ENCODE assay signal across 1 cellular context in the genomic region with DNA sequence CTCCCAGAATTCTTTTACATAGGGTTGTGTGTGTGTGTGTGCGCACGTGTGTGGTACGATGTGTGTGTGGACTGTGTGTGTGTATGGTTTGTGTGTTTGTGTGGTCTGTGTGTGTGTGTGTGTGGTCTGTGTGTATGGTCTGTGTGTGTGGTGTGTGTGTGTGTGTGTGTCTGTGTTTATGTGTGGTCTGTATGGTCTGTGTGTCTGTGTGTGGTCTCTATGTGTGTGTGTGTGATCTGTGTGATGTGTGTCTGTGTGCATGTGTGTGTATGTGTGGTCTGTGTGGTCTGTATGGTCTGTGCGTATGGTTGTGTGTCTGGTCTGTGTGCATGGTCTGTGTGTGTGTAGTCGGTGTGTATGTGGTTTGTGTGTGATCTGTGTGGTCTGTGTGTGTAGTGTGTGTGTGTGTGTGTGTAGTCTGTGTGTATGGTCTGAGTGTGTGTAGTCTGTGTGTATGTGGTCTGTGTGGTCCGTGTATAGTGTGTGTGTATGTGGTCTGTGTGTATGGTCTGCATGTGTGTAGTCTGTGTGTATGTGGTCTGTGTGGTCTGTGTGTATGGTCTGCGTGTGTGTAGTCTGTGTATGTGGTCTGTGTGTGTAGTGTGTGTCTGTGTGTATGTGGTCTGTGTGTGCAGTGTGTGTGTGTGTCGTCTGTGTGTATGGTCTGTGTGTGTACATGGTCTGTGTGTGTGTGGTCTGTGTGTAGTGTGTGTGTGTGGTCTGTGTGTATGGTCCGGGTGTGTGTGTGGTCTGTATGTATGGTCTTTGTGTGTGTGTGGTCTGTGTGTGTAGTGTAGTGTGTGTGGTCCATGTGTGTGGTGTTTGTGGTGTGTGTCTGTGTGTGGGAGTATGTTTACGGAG.
TF ChIP-seq lines count a peak whose summit lies in the region.

No MANE protein-coding gene starts in this region.

TF ChIP-seq in H1, 55 proteins besides CTCF, POLR2A, EP300 and RAD21:
- TF ChIP-seq, protein P1, sequence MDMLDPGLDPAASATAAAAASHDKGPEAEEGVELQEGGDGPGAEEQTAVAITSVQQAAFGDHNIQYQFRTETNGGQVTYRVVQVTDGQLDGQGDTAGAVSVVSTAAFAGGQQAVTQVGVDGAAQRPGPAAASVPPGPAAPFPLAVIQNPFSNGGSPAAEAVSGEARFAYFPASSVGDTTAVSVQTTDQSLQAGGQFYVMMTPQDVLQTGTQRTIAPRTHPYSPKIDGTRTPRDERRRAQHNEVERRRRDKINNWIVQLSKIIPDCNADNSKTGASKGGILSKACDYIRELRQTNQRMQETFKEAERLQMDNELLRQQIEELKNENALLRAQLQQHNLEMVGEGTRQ (IDR thresholded peaks at IDR 0.05; ENCODE audit: low read length): no peak
- TF ChIP-seq SAP30 (IDR thresholded peaks at IDR 0.05; ENCODE audit: insufficient read depth, insufficient replicate concordance, low read length): no peak
- TF ChIP-seq KDM4A (IDR thresholded peaks at IDR 0.05; ENCODE audit: low read depth, low read length, severe bottlenecking): no peak
- TF ChIP-seq, protein P2, sequence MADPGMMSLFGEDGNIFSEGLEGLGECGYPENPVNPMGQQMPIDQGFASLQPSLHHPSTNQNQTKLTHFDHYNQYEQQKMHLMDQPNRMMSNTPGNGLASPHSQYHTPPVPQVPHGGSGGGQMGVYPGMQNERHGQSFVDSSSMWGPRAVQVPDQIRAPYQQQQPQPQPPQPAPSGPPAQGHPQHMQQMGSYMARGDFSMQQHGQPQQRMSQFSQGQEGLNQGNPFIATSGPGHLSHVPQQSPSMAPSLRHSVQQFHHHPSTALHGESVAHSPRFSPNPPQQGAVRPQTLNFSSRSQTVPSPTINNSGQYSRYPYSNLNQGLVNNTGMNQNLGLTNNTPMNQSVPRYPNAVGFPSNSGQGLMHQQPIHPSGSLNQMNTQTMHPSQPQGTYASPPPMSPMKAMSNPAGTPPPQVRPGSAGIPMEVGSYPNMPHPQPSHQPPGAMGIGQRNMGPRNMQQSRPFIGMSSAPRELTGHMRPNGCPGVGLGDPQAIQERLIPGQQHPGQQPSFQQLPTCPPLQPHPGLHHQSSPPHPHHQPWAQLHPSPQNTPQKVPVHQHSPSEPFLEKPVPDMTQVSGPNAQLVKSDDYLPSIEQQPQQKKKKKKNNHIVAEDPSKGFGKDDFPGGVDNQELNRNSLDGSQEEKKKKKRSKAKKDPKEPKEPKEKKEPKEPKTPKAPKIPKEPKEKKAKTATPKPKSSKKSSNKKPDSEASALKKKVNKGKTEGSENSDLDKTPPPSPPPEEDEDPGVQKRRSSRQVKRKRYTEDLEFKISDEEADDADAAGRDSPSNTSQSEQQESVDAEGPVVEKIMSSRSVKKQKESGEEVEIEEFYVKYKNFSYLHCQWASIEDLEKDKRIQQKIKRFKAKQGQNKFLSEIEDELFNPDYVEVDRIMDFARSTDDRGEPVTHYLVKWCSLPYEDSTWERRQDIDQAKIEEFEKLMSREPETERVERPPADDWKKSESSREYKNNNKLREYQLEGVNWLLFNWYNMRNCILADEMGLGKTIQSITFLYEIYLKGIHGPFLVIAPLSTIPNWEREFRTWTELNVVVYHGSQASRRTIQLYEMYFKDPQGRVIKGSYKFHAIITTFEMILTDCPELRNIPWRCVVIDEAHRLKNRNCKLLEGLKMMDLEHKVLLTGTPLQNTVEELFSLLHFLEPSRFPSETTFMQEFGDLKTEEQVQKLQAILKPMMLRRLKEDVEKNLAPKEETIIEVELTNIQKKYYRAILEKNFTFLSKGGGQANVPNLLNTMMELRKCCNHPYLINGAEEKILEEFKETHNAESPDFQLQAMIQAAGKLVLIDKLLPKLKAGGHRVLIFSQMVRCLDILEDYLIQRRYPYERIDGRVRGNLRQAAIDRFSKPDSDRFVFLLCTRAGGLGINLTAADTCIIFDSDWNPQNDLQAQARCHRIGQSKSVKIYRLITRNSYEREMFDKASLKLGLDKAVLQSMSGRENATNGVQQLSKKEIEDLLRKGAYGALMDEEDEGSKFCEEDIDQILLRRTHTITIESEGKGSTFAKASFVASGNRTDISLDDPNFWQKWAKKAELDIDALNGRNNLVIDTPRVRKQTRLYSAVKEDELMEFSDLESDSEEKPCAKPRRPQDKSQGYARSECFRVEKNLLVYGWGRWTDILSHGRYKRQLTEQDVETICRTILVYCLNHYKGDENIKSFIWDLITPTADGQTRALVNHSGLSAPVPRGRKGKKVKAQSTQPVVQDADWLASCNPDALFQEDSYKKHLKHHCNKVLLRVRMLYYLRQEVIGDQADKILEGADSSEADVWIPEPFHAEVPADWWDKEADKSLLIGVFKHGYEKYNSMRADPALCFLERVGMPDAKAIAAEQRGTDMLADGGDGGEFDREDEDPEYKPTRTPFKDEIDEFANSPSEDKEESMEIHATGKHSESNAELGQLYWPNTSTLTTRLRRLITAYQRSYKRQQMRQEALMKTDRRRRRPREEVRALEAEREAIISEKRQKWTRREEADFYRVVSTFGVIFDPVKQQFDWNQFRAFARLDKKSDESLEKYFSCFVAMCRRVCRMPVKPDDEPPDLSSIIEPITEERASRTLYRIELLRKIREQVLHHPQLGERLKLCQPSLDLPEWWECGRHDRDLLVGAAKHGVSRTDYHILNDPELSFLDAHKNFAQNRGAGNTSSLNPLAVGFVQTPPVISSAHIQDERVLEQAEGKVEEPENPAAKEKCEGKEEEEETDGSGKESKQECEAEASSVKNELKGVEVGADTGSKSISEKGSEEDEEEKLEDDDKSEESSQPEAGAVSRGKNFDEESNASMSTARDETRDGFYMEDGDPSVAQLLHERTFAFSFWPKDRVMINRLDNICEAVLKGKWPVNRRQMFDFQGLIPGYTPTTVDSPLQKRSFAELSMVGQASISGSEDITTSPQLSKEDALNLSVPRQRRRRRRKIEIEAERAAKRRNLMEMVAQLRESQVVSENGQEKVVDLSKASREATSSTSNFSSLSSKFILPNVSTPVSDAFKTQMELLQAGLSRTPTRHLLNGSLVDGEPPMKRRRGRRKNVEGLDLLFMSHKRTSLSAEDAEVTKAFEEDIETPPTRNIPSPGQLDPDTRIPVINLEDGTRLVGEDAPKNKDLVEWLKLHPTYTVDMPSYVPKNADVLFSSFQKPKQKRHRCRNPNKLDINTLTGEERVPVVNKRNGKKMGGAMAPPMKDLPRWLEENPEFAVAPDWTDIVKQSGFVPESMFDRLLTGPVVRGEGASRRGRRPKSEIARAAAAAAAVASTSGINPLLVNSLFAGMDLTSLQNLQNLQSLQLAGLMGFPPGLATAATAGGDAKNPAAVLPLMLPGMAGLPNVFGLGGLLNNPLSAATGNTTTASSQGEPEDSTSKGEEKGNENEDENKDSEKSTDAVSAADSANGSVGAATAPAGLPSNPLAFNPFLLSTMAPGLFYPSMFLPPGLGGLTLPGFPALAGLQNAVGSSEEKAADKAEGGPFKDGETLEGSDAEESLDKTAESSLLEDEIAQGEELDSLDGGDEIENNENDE (IDR thresholded peaks at IDR 0.05; ENCODE audit: insufficient replicate concordance, low read length): no peak
- no peak for TF ChIP-seq EZH2 (IDR thresholded peaks at IDR 0.05; ENCODE audit: low read depth, low read length, severe bottlenecking)
- no peak for TF ChIP-seq JUND (IDR thresholded peaks at IDR 0.05; ENCODE audit: low read length)
- no peak for TF ChIP-seq SRF (IDR thresholded peaks at IDR 0.05; ENCODE audit: low read depth, low read length)
- TF ChIP-seq SP1 (IDR thresholded peaks at IDR 0.05; ENCODE audit: low read depth, low read length): no peak
- TF ChIP-seq TCF12 (IDR thresholded peaks at IDR 0.05; ENCODE audit: low read depth, low read length): no peak
- no peak for TF ChIP-seq EGR1 (IDR thresholded peaks at IDR 0.05; ENCODE audit: borderline replicate concordance, low read depth, low read length)
- no peak for TF ChIP-seq PHF8 (conservative IDR thresholded peaks at IDR 0.05; ENCODE audit: low read depth, low read length)
- TF ChIP-seq BACH1 (IDR thresholded peaks at IDR 0.05; ENCODE audit: low read length): no peak
- TF ChIP-seq GTF2F1 (IDR thresholded peaks at IDR 0.05; ENCODE audit: borderline replicate concordance, low read depth, low read length): no peak
